In the genomic region with DNA sequence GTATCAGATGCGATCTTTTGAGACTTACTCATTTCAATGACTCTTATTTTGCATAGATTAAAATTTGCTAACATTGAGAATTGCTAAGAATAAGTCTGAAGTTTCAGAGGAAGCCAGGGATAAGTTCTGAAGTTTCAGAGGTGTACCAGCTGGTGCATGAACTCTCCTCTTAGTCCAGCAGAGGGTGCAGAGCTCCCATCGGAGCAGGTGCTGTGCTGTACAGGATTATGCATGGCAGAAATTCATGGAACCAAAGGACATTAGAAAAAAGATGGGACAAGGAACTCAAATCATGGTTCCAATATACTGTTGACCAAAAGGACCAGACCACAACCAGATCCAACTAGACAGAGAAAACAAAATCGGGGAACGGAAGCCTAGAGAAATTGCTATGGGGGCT, we compare ENCODE assay signal across 10 cellular contexts.
DNase-seq lines count a peak whose midpoint lies in the region; ATAC-seq and TF ChIP-seq lines count a peak whose summit lies in the region.
"Had no signal": no experiment of that assay in that cellular context is flagged by ENCODE, and none has a peak within 500 bp of the region (broad histone marks: within the 10 kb centered on the region; RNA-seq: fewer than 3 reads in every experiment).

No MANE protein-coding gene starts in this region.

- peak; percentile 18 for DNase-seq in 8988T
- DNase-seq in NCI-H748 (lab: John Stamatoyannopoulos, UW; ENCODE audit: unreplicated experiment): peak; percentile 67
- DNase-seq in erythroblast (lab: John Stamatoyannopoulos, UW): peak; percentile 8 to 28
- DNase-seq in NCI-H2029 treated with DMSO at 0.1 percent for 48 hours (lab: John Stamatoyannopoulos, UW): no peak
- no peak for DNase-seq in NCI-H446 treated with DMSO at 0.1 percent for 48 hours (lab: John Stamatoyannopoulos, UW)
- DNase-seq in effector CD8-positive, alpha-beta T cell (lab: John Stamatoyannopoulos, UW): no peak
- DNase-seq in T-helper 9 cell: no peak
- DNase-seq: activated naive CD4-positive, alpha-beta T cell treated with anti-CD3 and anti-CD28 coated beads for 36 hours; CD4-positive, CD25-positive, alpha-beta regulatory T cell had no signal

- peak; percentile 47 for ATAC-seq in GM21529 (IDR thresholded peaks at IDR 0.05; ENCODE audit: unreplicated experiment)

- TF ChIP-seq POLR2A in erythroblast (IDR thresholded peaks at IDR 0.05; ENCODE audit: low read length): no peak

Comparison
In these comparisons a context has a peak if more than half of its experiments do, and no peak if none do; other contexts are left out.
1. DNase-seq: peak in 8988T (single experiment), NCI-H748 (single experiment) and erythroblast (2 of 2); none in NCI-H2029 treated with DMSO at 0.1 percent for 48 hours (single experiment), NCI-H446 treated with DMSO at 0.1 percent for 48 hours (single experiment), effector CD8-positive, alpha-beta T cell (single experiment) and T-helper 9 cell (single experiment).